Comparison of ENCODE assay signal across 1 cellular context in the genomic region with DNA sequence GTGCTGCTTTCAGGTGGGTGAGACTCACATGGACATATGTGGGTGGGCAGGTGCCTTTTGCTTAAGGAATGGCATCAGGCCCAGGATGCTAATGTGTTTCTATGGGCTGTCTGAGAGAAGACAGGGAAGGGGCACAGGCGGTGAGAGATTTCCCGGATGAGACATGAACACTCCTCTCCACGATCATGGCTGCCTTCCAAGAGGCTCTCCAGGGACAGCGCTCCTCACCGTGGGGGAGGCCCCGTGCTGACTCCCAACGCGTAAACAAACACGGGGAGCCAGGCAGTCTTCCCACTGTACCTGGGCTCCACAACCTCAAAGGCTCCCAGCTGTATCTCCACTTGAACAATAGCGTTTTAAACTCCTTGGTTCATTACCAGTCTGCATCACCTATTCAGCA.
TF ChIP-seq lines count a peak whose summit lies in the region.

No MANE protein-coding gene starts in this region.

TF ChIP-seq in GM23338, 12 proteins besides CTCF, POLR2A, EP300 and RAD21 (continued from another document):
- TF ChIP-seq, protein P1, sequence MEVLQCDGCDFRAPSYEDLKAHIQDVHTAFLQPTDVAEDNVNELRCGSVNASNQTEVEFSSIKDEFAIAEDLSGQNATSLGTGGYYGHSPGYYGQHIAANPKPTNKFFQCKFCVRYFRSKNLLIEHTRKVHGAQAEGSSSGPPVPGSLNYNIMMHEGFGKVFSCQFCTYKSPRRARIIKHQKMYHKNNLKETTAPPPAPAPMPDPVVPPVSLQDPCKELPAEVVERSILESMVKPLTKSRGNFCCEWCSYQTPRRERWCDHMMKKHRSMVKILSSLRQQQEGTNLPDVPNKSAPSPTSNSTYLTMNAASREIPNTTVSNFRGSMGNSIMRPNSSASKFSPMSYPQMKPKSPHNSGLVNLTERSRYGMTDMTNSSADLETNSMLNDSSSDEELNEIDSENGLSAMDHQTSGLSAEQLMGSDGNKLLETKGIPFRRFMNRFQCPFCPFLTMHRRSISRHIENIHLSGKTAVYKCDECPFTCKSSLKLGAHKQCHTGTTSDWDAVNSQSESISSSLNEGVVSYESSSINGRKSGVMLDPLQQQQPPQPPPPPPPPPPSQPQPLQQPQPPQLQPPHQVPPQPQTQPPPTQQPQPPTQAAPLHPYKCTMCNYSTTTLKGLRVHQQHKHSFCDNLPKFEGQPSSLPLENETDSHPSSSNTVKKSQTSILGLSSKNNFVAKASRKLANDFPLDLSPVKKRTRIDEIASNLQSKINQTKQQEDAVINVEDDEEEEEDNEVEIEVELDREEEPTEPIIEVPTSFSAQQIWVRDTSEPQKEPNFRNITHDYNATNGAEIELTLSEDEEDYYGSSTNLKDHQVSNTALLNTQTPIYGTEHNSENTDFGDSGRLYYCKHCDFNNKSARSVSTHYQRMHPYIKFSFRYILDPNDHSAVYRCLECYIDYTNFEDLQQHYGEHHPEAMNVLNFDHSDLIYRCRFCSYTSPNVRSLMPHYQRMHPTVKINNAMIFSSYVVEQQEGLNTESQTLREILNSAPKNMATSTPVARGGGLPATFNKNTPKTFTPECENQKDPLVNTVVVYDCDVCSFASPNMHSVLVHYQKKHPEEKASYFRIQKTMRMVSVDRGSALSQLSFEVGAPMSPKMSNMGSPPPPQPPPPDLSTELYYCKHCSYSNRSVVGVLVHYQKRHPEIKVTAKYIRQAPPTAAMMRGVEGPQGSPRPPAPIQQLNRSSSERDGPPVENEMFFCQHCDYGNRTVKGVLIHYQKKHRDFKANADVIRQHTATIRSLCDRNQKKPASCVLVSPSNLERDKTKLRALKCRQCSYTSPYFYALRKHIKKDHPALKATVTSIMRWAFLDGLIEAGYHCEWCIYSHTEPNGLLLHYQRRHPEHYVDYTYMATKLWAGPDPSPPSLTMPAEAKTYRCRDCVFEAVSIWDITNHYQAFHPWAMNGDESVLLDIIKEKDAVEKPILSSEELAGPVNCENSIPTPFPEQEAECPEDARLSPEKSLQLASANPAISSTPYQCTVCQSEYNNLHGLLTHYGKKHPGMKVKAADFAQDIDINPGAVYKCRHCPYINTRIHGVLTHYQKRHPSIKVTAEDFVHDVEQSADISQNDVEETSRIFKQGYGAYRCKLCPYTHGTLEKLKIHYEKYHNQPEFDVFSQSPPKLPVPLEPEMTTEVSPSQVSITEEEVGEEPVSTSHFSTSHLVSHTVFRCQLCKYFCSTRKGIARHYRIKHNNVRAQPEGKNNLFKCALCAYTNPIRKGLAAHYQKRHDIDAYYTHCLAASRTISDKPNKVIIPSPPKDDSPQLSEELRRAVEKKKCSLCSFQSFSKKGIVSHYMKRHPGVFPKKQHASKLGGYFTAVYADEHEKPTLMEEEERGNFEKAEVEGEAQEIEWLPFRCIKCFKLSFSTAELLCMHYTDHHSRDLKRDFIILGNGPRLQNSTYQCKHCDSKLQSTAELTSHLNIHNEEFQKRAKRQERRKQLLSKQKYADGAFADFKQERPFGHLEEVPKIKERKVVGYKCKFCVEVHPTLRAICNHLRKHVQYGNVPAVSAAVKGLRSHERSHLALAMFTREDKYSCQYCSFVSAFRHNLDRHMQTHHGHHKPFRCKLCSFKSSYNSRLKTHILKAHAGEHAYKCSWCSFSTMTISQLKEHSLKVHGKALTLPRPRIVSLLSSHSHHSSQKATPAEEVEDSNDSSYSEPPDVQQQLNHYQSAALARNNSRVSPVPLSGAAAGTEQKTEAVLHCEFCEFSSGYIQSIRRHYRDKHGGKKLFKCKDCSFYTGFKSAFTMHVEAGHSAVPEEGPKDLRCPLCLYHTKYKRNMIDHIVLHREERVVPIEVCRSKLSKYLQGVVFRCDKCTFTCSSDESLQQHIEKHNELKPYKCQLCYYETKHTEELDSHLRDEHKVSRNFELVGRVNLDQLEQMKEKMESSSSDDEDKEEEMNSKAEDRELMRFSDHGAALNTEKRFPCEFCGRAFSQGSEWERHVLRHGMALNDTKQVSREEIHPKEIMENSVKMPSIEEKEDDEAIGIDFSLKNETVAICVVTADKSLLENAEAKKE (CRISPR knock-in tag; IDR thresholded peaks at IDR 0.05): no peak
- TF ChIP-seq EZH2phosphoT487 (IDR thresholded peaks at IDR 0.05; ENCODE audit: unreplicated experiment): no peak
